18 cellular contexts compared by ENCODE assay signal in genomic region chr1:14108356-14109275, GRCh38.
DNase-seq lines count a peak whose midpoint lies in the region; ATAC-seq, FAIRE-seq and TF ChIP-seq lines count a peak whose summit lies in the region.
"Had no signal": no experiment of that assay in that cellular context is flagged by ENCODE, and none has a peak within 500 bp of the region (broad histone marks: within the 10 kb centered on the region; RNA-seq: fewer than 3 reads in every experiment).

No MANE protein-coding gene starts in this region.

- intact Hi-C loops in Right ventricle myocardium superior (cut with DNase I): no loop called here
- intact Hi-C loops in left ventricle myocardium inferior (cut with micrococcal nuclease): no loop called here
- intact Hi-C loops in right cardiac atrium (cut with DNase I): loop anchor here in 1 of 4 donors (5.0 kb wide), 1 partner anchor 624 kb away; no protein-coding TSS in a partner anchor
- intact Hi-C loops in natural killer cell (cut with micrococcal nuclease): no loop called here

- ATAC-seq in Right ventricle myocardium superior (ENCODE audit: poor library complexity): peak; percentile 53
- ATAC-seq in RWPE2 (ENCODE audit: low read depth): peak; percentile 87
- ATAC-seq in right cardiac atrium: peak; percentile 55 to 68
- no peak for ATAC-seq in natural killer cell
- no peak for ATAC-seq in HG02973 (IDR thresholded peaks at IDR 0.05; ENCODE audit: unreplicated experiment)
- ATAC-seq in HG03159 (IDR thresholded peaks at IDR 0.05; ENCODE audit: unreplicated experiment): no peak
- ATAC-seq: left lung; naive thymus-derived CD4-positive, alpha-beta T cell; T-helper 17 cell had no signal

- H3K9me3 ChIP-seq in left ventricle myocardium inferior (replicated peaks) (no peaks in the 10 kb centered on the region), RWPE2 (ENCODE audit: severe bottlenecking) (no peaks in the 10 kb centered on the region), right cardiac atrium (ENCODE audit: control insufficient read depth, low read length) (no peaks in the 10 kb centered on the region)
- H3K9me3 ChIP-seq: left lung, Peyer's patch, vagina had no signal

- no peaks in the 10 kb centered on the region for H3K36me3 Mint-ChIP-seq in natural killer cell
- H3K36me3 Mint-ChIP-seq: activated naive CD4-positive, alpha-beta T cell treated with anti-CD3 and anti-CD28 coated beads, Interleukin-2, amount 50 U/mL, for 24 hours; CD4-positive, alpha-beta memory T cell; naive thymus-derived CD4-positive, alpha-beta T cell had no signal

- peaks cover 8 to 20% of the 10 kb centered on the region in 2 donors for H3K27me3 Mint-ChIP-seq in natural killer cell (ENCODE audit: low read depth in 2 of 2)

- 48% methylated on average over 14 of the region's 14 CpGs for WGBS in right cardiac atrium

- no peaks in the 10 kb centered on the region for H3K9me3 Mint-ChIP-seq in natural killer cell
- H3K9me3 Mint-ChIP-seq: activated naive CD4-positive, alpha-beta T cell treated with anti-CD3 and anti-CD28 coated beads, Interleukin-2, amount 50 U/mL, for 24 hours; stimulated activated naive CD8-positive, alpha-beta T cell treated with anti-CD3 and anti-CD28 coated beads, Interleukin-15, Interleukin-2, amounts not matched to agents 100 ng/mL and 50 ng/mL, for 24 hours had no signal

- H3K4me3 ChIP-seq in left ventricle myocardium inferior (no peak overlapping the region), RWPE2 (ENCODE audit: severe bottlenecking) (no peak overlapping the region), right cardiac atrium (ENCODE audit: low read length) (no peak overlapping the region)
- H3K4me3 ChIP-seq: cardiac muscle cell, left lung, Peyer's patch, vagina had no signal

- H3K27me3 ChIP-seq in left ventricle myocardium inferior (ENCODE audit: low read depth): peaks cover 57% of the 10 kb centered on the region
- H3K27me3 ChIP-seq in RWPE2 (ENCODE audit: insufficient read depth, poor library complexity, severe bottlenecking): no peaks in the 10 kb centered on the region
- no peaks in the 10 kb centered on the region for H3K27me3 ChIP-seq in right cardiac atrium (ENCODE audit: control insufficient read depth, insufficient read depth)
- H3K27me3 ChIP-seq: cardiac muscle cell, left lung, Peyer's patch, vagina had no signal

- no peak overlapping the region for H3K4me3 Mint-ChIP-seq in natural killer cell
- H3K4me3 Mint-ChIP-seq: activated naive CD4-positive, alpha-beta T cell treated with anti-CD3 and anti-CD28 coated beads, Interleukin-2, amount 50 U/mL, for 24 hours; CD4-positive, alpha-beta memory T cell; naive thymus-derived CD4-positive, alpha-beta T cell; stimulated activated naive CD8-positive, alpha-beta T cell treated with anti-CD3 and anti-CD28 coated beads, Interleukin-15, Interleukin-2, amounts not matched to agents 100 ng/mL and 50 ng/mL, for 24 hours; T-helper 17 cell had no signal

- H3K4me1 ChIP-seq in left ventricle myocardium inferior (peaks cover 5% of the 10 kb centered on the region), RWPE2 (ENCODE audit: insufficient read depth, poor library complexity, severe bottlenecking) (peaks cover 5% of the 10 kb centered on the region), right cardiac atrium (ENCODE audit: control insufficient read depth, insufficient read depth, low read length) (peaks cover 2% of the 10 kb centered on the region)
- H3K4me1 ChIP-seq: Peyer's patch had no signal

- DNase-seq in Right ventricle myocardium superior (no peak), left ventricle myocardium inferior (no peak), RWPE2 (ENCODE audit: low spot score) (no peak), right cardiac atrium (no peak), urothelium cell line (ENCODE audit: low spot score) (peak; percentile 47), natural killer cell (no peak)
- DNase-seq: activated CD4-positive, alpha-beta T cell treated with anti-CD3 and anti-CD28 coated beads for 1 hour; CD4-positive, alpha-beta memory T cell; left lung; naive thymus-derived CD4-positive, alpha-beta T cell; Peyer's patch; T-helper 17 cell had no signal

- H3K36me3 ChIP-seq in left ventricle myocardium inferior: no peaks in the 10 kb centered on the region
- no peaks in the 10 kb centered on the region for H3K36me3 ChIP-seq in RWPE2 (ENCODE audit: low read depth)
- H3K36me3 ChIP-seq: cardiac muscle cell, left lung, Peyer's patch, vagina had no signal

- no peak for TF ChIP-seq CTCF in left ventricle myocardium inferior (IDR thresholded peaks at IDR 0.05; ENCODE audit: borderline replicate concordance)
- TF ChIP-seq CTCF in RWPE2 (IDR thresholded peaks at IDR 0.05; ENCODE audit: poor library complexity, severe bottlenecking): no peak
- no peak for TF ChIP-seq CTCF in natural killer cell (IDR thresholded peaks at IDR 0.05)

- FAIRE-seq in urothelium cell line (lab: Jason Lieb, UNC): no peak

- H3K27ac Mint-ChIP-seq in natural killer cell: no peak overlapping the region
- H3K27ac Mint-ChIP-seq: activated naive CD4-positive, alpha-beta T cell treated with anti-CD3 and anti-CD28 coated beads, Interleukin-2, amount 50 U/mL, for 24 hours; CD4-positive, alpha-beta memory T cell; naive thymus-derived CD4-positive, alpha-beta T cell; stimulated activated naive CD8-positive, alpha-beta T cell treated with anti-CD3 and anti-CD28 coated beads, Interleukin-15, Interleukin-2, amounts not matched to agents 100 ng/mL and 50 ng/mL, for 24 hours; T-helper 17 cell had no signal

- H3K4me1 Mint-ChIP-seq in natural killer cell: peaks cover 0 to 2% of the 10 kb centered on the region in 2 donors
- H3K4me1 Mint-ChIP-seq: activated naive CD4-positive, alpha-beta T cell treated with anti-CD3 and anti-CD28 coated beads, Interleukin-2, amount 50 U/mL, for 24 hours; CD4-positive, alpha-beta memory T cell; naive thymus-derived CD4-positive, alpha-beta T cell; T-helper 17 cell had no signal

- no peak overlapping the region for H3K27ac ChIP-seq in left ventricle myocardium inferior (replicated peaks)
- H3K27ac ChIP-seq in RWPE2 (ENCODE audit: poor library complexity, severe bottlenecking): peak overlapping the region; percentile 31
- H3K27ac ChIP-seq in right cardiac atrium (ENCODE audit: low read length): no peak overlapping the region
- H3K27ac ChIP-seq: cardiac muscle cell, left lung, Peyer's patch, vagina had no signal

Comparison
In these comparisons a context has a peak if more than half of its experiments do, and no peak if none do; other contexts are left out.
1. ATAC-seq: peak in Right ventricle myocardium superior (single experiment), RWPE2 (single experiment) and right cardiac atrium (2 of 2); none in natural killer cell (0 of 3), HG02973 (single experiment) and HG03159 (single experiment).